Comparison of ENCODE assay signal across 29 cellular contexts in genomic region chr19:29001922-29002247, GRCh38.
A peak's percentile ranks its signal among the peaks of the same experiment; 100 is the strongest.
DNase-seq lines count a peak whose midpoint lies in the region; ATAC-seq and TF ChIP-seq lines count a peak whose summit lies in the region.
"Had no signal": no experiment of that assay in that cellular context is flagged by ENCODE, and none has a peak within 500 bp of the region (broad histone marks: within the 10 kb centered on the region; RNA-seq: fewer than 3 reads in every experiment).

No MANE protein-coding gene starts in this region.

- H3K4me3 Mint-ChIP-seq in neural progenitor cell: no peak overlapping the region
- H3K4me3 Mint-ChIP-seq: activated CD4-positive, alpha-beta memory T cell treated with anti-CD3 and anti-CD28 coated beads for 36 hours; CD8-positive, alpha-beta memory T cell; dendritic cell treated with granulocyte-macrophage colony-stimulating factor and Interleukin-4, amounts not matched to agents 40 ng/mL and 50 ng/mL, for 4 days; immature natural killer cell; nephron progenitor cell had no signal

- no peaks in the 10 kb centered on the region for H3K79me2 ChIP-seq in neural progenitor cell (ENCODE audit: low read depth)

- H4K20me1 ChIP-seq in neural progenitor cell (ENCODE audit: low read depth): no peaks in the 10 kb centered on the region

- peak overlapping the region; percentile 40 for H2AFZ ChIP-seq in neural progenitor cell (replicated peaks)

- peaks cover 39% of the 10 kb centered on the region for H3F3A ChIP-seq in neural progenitor cell (ENCODE audit: low read depth)

- peaks cover 32% of the 10 kb centered on the region for H3K4me1 ChIP-seq in neural progenitor cell
- H3K4me1 ChIP-seq: pancreas, right lobe of liver, SJCRH30 had no signal

- H3K4me3 ChIP-seq in AG10803 (ENCODE audit: low read length) (peak overlapping the region; percentile 9; the same call in 1 of the 2 replicates), SK-N-MC (0 out of 2 replicates have a peak overlapping the region, but pooled peaks have one; percentile 15), neural progenitor cell (no peak overlapping the region)
- H3K4me3 ChIP-seq: esophagus muscularis mucosa, gastroesophageal sphincter, pancreas, right lobe of liver, SJCRH30 had no signal

- no peak overlapping the region for H3K4me2 ChIP-seq in neural progenitor cell

- no peak overlapping the region for H3K27ac Mint-ChIP-seq in neural progenitor cell
- H3K27ac Mint-ChIP-seq: activated CD4-positive, alpha-beta memory T cell treated with anti-CD3 and anti-CD28 coated beads for 36 hours; activated naive CD4-positive, alpha-beta T cell treated with anti-CD3 and anti-CD28 coated beads, Interleukin-2, amount 50 U/mL, for 72 hours; CD8-positive, alpha-beta memory T cell; dendritic cell treated with granulocyte-macrophage colony-stimulating factor and Interleukin-4, amounts not matched to agents 40 ng/mL and 50 ng/mL, for 4 days; immature natural killer cell; nephron progenitor cell had no signal

- H3K36me3 Mint-ChIP-seq in neural progenitor cell: no peaks in the 10 kb centered on the region
- H3K36me3 Mint-ChIP-seq: activated CD4-positive, alpha-beta memory T cell treated with anti-CD3 and anti-CD28 coated beads for 36 hours; CD8-positive, alpha-beta memory T cell; immature natural killer cell had no signal

- no peak for ATAC-seq in HG03045 (IDR thresholded peaks at IDR 0.05; ENCODE audit: unreplicated experiment)
- no peak for ATAC-seq in GM19467 (IDR thresholded peaks at IDR 0.05; ENCODE audit: unreplicated experiment)
- ATAC-seq: activated CD4-positive, CD25-positive, alpha-beta regulatory T cell treated with anti-CD3 and anti-CD28 coated beads, Interleukin-2, amount 50 U/mL, for 24 hours; activated naive CD4-positive, alpha-beta T cell treated with anti-CD3 and anti-CD28 coated beads, Interleukin-2, amount 50 U/mL, for 72 hours; gastroesophageal sphincter; pancreas had no signal

- H3K9me3 ChIP-seq in SK-N-MC (ENCODE audit: low read depth, low read length): no peaks in the 10 kb centered on the region
- H3K9me3 ChIP-seq in neural progenitor cell (ENCODE audit: low read depth): no peaks in the 10 kb centered on the region
- H3K9me3 ChIP-seq: esophagus muscularis mucosa, gastroesophageal sphincter, pancreas, right lobe of liver, SJCRH30 had no signal

- H3K9ac ChIP-seq in SK-N-MC (ENCODE audit: insufficient read length) (no peak overlapping the region), neural progenitor cell (no peak overlapping the region)

- peaks cover 28% of the 10 kb centered on the region for H3K4me1 Mint-ChIP-seq in neural progenitor cell
- H3K4me1 Mint-ChIP-seq: CD8-positive, alpha-beta memory T cell; immature natural killer cell had no signal

- peaks cover 12% of the 10 kb centered on the region for H3K9me3 Mint-ChIP-seq in neural progenitor cell

- H3K27ac ChIP-seq in SK-N-MC (no peak overlapping the region), neural progenitor cell (no peak overlapping the region)
- H3K27ac ChIP-seq: esophagus muscularis mucosa, pancreas, right lobe of liver, SJCRH30 had no signal

- peaks cover 7% of the 10 kb centered on the region for H3K27me3 Mint-ChIP-seq in neural progenitor cell (ENCODE audit: insufficient read depth, low read depth)
- H3K27me3 Mint-ChIP-seq: dendritic cell treated with granulocyte-macrophage colony-stimulating factor and Interleukin-4, amounts not matched to agents 40 ng/mL and 50 ng/mL, for 4 days had no signal

- H3K36me3 ChIP-seq in SK-N-MC (ENCODE audit: insufficient read depth, low read length) (no peaks in the 10 kb centered on the region), neural progenitor cell (no peaks in the 10 kb centered on the region)
- H3K36me3 ChIP-seq: esophagus muscularis mucosa, gastroesophageal sphincter, pancreas, right lobe of liver, SJCRH30 had no signal

- peak; percentile 52 for DNase-seq in AG10803 (ENCODE audit: low read depth)
- no peak for DNase-seq in SK-N-MC (ENCODE audit: low read depth, low spot score)
- DNase-seq in globus pallidus (ENCODE audit: low spot score): peak; percentile 66
- no peak for DNase-seq in neural progenitor cell (ENCODE audit: low spot score)
- no peak for DNase-seq in NCI-H524 (lab: John Stamatoyannopoulos, UW)
- no peak for DNase-seq in T-helper 1 cell
- DNase-seq: 8988T; activated CD4-positive, alpha-beta memory T cell treated with anti-CD3 and anti-CD28 coated beads for 36 hours; activated CD8-positive, alpha-beta memory T cell treated with anti-CD3 and anti-CD28 coated beads, Interleukin-2, amount 50 U/mL, for 48 hours; CD8-positive, alpha-beta memory T cell; DMS 273 treated with DMSO at 0.1 percent for 48 hours; H7; immature natural killer cell; NCI-H1417; NCI-H2029 treated with DMSO at 0.1 percent for 48 hours; NCI-H2227 treated with DMSO at 0.1 percent for 48 hours; NCI-H748 treated with DMSO at 0.1 percent for 48 hours; nephron progenitor cell; pancreas; right lobe of liver; SJCRH30; stimulated activated naive CD4-positive, alpha-beta T cell had no signal

- TF ChIP-seq CTCF in AG10803 (conservative IDR thresholded peaks at IDR 0.05; ENCODE audit: low read length) (no peak), neural progenitor cell (IDR thresholded peaks at IDR 0.05) (no peak)

- H3K27me3 ChIP-seq in neural progenitor cell: no peaks in the 10 kb centered on the region
- H3K27me3 ChIP-seq: pancreas, right lobe of liver, SJCRH30 had no signal

Comparison
In these comparisons a context has a peak if more than half of its experiments do, and no peak if none do; other contexts are left out.
1. DNase-seq: peak in AG10803 (single experiment) and globus pallidus (single experiment); none in SK-N-MC (single experiment), neural progenitor cell (single experiment), NCI-H524 (0 of 2) and T-helper 1 cell (0 of 5).